In the genomic region with DNA sequence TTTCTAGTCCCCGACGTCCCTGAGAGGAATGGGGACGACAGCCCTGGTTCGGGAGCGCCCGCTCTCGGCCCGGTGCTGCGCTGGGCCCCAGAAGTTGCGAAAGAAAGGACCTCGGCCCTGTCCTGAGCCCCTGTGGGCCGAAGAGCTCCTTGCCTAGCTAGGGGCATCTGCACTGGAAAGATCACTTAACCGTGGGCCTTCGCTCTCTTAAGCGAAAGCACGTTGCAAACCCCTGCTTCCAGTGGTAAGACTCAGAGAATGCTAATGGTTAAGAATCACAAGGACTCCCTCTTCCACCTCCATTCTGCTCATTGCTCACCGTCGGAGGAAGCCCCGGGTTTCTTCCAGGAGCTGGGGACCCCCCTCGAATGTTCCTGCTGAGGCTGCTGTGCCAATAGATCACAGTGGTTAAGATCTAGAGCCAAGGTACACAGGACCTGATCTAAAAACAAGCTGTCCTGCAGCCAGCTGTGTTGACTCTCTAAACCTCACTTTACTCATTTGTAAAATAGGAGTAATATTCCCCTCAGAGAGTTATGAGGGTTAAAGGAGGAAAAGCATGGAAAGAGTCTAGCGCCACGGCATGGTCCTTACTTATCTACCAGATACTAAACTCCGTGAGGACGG, we compare ENCODE assay signal across 1 cellular context.
TF ChIP-seq lines count a peak whose summit lies in the region.

No MANE protein-coding gene starts in this region.

TF ChIP-seq in SK-N-SH, 30 proteins besides CTCF, POLR2A, EP300 and RAD21 (continued from another document):
- TF ChIP-seq USF2 (IDR thresholded peaks at IDR 0.05; ENCODE audit: borderline replicate concordance, low read depth, low read length) (no peak), PBX3 (IDR thresholded peaks at IDR 0.05) (no peak), MXI1 (IDR thresholded peaks at IDR 0.05; ENCODE audit: low read depth, low read length) (no peak), NFIC (IDR thresholded peaks at IDR 0.05; ENCODE audit: borderline replicate concordance) (no peak), YY1 (IDR thresholded peaks at IDR 0.05; ENCODE audit: low read depth) (no peak), SIN3A (IDR thresholded peaks at IDR 0.05; ENCODE audit: borderline replicate concordance, low read depth, low read length) (no peak), TAF1 (IDR thresholded peaks at IDR 0.05; ENCODE audit: borderline replicate concordance, low read depth, low read length) (no peak), MEF2A (IDR thresholded peaks at IDR 0.05; ENCODE audit: borderline replicate concordance, low read depth) (no peak), JUND (IDR thresholded peaks at IDR 0.05) (no peak), POLR2AphosphoS5 (IDR thresholded peaks at IDR 0.05; ENCODE audit: low read depth, low read length) (no peak), SMC3 (IDR thresholded peaks at IDR 0.05; ENCODE audit: low read depth, low read length) (no peak), ZBTB33 (IDR thresholded peaks at IDR 0.05; ENCODE audit: borderline replicate concordance, low read depth) (no peak), FOXJ3 (CRISPR knock-in tag; IDR thresholded peaks at IDR 0.05) (no peak)
- TF ChIP-seq, protein P1, sequence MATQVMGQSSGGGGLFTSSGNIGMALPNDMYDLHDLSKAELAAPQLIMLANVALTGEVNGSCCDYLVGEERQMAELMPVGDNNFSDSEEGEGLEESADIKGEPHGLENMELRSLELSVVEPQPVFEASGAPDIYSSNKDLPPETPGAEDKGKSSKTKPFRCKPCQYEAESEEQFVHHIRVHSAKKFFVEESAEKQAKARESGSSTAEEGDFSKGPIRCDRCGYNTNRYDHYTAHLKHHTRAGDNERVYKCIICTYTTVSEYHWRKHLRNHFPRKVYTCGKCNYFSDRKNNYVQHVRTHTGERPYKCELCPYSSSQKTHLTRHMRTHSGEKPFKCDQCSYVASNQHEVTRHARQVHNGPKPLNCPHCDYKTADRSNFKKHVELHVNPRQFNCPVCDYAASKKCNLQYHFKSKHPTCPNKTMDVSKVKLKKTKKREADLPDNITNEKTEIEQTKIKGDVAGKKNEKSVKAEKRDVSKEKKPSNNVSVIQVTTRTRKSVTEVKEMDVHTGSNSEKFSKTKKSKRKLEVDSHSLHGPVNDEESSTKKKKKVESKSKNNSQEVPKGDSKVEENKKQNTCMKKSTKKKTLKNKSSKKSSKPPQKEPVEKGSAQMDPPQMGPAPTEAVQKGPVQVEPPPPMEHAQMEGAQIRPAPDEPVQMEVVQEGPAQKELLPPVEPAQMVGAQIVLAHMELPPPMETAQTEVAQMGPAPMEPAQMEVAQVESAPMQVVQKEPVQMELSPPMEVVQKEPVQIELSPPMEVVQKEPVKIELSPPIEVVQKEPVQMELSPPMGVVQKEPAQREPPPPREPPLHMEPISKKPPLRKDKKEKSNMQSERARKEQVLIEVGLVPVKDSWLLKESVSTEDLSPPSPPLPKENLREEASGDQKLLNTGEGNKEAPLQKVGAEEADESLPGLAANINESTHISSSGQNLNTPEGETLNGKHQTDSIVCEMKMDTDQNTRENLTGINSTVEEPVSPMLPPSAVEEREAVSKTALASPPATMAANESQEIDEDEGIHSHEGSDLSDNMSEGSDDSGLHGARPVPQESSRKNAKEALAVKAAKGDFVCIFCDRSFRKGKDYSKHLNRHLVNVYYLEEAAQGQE (IDR thresholded peaks at IDR 0.05; ENCODE audit: low read depth, low read length): no peak
